In the genomic region with DNA sequence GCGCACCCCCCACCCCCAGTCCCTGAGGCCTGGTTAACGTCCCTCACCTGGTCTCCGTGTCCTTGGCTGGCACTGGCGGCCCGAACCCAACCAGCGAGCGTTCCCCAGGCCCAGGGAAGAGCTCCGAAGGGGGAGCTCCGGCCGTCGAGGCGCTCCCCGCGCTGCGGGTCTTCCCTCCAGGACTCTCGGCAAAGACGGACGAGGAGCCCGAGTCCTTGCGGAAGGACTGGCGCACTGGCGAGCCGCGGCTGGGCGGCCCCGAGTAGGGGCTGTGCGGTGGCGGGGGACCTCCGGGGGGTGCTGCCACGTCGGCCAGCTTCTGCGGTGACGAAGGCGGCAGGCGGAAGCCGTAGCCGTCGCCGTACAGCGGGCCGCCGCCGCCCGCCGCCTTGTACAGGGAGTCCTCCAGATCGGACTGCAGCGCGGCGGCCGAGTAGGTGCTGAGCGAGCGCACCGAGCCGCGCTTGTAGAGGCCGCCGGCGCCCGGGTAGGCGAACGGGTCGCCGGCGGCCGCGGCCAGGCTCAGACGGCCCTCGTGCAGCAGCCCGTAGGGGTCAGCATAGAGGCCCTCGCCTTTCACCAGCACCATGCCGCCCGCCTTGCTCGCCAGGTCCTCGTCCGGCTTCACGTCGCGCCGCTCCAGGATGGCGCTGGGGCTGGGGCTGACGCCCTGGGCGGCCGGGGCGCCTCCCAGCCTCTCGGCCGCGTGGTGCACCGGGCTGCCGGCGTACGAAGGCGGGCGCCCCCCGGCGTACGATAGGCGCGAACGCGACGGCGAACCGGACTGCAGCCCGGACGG, we compare ENCODE assay signal across 1 cellular context.
TF ChIP-seq lines count a peak whose summit lies in the region.

No MANE protein-coding gene starts in this region.

TF ChIP-seq in WTC11, 78 proteins besides CTCF, POLR2A, EP300 and RAD21 (continued from another document):
- TF ChIP-seq, protein P1, sequence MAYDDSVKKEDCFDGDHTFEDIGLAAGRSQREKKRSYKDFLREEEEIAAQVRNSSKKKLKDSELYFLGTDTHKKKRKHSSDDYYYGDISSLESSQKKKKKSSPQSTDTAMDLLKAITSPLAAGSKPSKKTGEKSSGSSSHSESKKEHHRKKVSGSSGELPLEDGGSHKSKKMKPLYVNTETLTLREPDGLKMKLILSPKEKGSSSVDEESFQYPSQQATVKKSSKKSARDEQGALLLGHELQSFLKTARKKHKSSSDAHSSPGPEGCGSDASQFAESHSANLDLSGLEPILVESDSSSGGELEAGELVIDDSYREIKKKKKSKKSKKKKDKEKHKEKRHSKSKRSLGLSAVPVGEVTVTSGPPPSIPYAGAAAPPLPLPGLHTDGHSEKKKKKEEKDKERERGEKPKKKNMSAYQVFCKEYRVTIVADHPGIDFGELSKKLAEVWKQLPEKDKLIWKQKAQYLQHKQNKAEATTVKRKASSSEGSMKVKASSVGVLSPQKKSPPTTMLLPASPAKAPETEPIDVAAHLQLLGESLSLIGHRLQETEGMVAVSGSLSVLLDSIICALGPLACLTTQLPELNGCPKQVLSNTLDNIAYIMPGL (CRISPR knock-in tag; IDR thresholded peaks at IDR 0.05), result peak; percentile 59
- TF ChIP-seq FOXK1 (CRISPR knock-in tag; IDR thresholded peaks at IDR 0.05) (peak; percentile 54; the same call in 1 of the 2 replicates), ETV6 (CRISPR knock-in tag; IDR thresholded peaks at IDR 0.05) (peak; percentile 64; the same call in 1 of the 2 replicates), SP1 (CRISPR knock-in tag; conservative IDR thresholded peaks at IDR 0.05) (peak; percentile 39; the same call in 1 of the 2 replicates), ZBTB21 (CRISPR knock-in tag; IDR thresholded peaks at IDR 0.05; ENCODE audit: borderline replicate concordance) (no peak)
- TF ChIP-seq, protein P2, sequence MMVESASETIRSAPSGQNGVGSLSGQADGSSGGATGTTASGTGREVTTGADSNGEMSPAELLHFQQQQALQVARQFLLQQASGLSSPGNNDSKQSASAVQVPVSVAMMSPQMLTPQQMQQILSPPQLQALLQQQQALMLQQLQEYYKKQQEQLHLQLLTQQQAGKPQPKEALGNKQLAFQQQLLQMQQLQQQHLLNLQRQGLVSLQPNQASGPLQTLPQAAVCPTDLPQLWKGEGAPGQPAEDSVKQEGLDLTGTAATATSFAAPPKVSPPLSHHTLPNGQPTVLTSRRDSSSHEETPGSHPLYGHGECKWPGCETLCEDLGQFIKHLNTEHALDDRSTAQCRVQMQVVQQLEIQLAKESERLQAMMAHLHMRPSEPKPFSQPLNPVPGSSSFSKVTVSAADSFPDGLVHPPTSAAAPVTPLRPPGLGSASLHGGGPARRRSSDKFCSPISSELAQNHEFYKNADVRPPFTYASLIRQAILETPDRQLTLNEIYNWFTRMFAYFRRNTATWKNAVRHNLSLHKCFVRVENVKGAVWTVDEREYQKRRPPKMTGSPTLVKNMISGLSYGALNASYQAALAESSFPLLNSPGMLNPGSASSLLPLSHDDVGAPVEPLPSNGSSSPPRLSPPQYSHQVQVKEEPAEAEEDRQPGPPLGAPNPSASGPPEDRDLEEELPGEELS (CRISPR knock-in tag; IDR thresholded peaks at IDR 0.05), result peak; percentile 75; the same call in 1 of the 2 replicates
TF ChIP-seq in WTC11: peak in this region for 7.
